In genomic region chr5:132380047-132380446, GRCh38 we compare ENCODE assay signal across 1 cellular context.
A peak's percentile ranks its signal among the peaks of the same experiment; 100 is the strongest.
TF ChIP-seq lines count a peak whose summit lies in the region.

No MANE protein-coding gene starts in this region.

TF ChIP-seq in HepG2, 621 proteins besides CTCF, POLR2A, EP300 and RAD21 (continued from another document):
- no peak for TF ChIP-seq FUBP1 (CRISPR knock-in tag; IDR thresholded peaks at IDR 0.05; ENCODE audit: borderline replicate concordance)
- peak; percentile 99 for TF ChIP-seq ZSCAN25 (CRISPR knock-in tag; IDR thresholded peaks at IDR 0.05)
- no peak for TF ChIP-seq ZFP90 (CRISPR knock-in tag; IDR thresholded peaks at IDR 0.05; ENCODE audit: borderline replicate concordance)
- TF ChIP-seq ZNF704 (CRISPR knock-in tag; IDR thresholded peaks at IDR 0.05; ENCODE audit: borderline replicate concordance) = no peak
- no peak for TF ChIP-seq EHMT2 (IDR thresholded peaks at IDR 0.05; ENCODE audit: borderline replicate concordance, low read depth, low read length)
- no peak for TF ChIP-seq JARID2 (CRISPR knock-in tag; IDR thresholded peaks at IDR 0.05; ENCODE audit: insufficient replicate concordance)
- TF ChIP-seq NFAT5 (CRISPR knock-in tag; IDR thresholded peaks at IDR 0.05) = no peak
- peak; percentile 65 for TF ChIP-seq HNF4A (CRISPR knock-in tag; IDR thresholded peaks at IDR 0.05)
- peak; percentile 40; the same call in 1 of the 2 replicates for TF ChIP-seq GFI1 (CRISPR knock-in tag; IDR thresholded peaks at IDR 0.05; ENCODE audit: borderline replicate concordance)
- TF ChIP-seq NR2F1 (CRISPR knock-in tag; IDR thresholded peaks at IDR 0.05) = no peak
- no peak for TF ChIP-seq SRY (CRISPR knock-in tag; IDR thresholded peaks at IDR 0.05)
